In the genomic region with DNA sequence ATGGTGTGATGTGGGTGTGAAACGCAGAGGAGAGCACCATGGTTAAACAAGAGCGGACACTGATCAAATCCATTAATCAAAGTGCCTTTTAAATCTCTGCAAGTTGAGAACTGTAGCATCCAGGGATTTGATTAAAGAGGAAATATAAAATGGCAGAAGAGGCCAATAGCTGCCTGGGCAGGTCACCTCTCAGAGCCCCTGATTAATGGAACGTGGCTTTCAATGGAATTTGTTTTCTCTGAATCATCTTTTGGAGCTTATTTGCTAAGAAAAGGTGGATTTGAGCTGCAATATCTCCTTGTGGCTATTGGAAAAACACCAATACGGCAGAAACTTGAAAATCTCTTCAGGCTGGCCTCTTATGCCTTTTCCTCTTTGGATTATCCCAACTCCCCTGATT, we compare ENCODE assay signal across 27 cellular contexts.
DNase-seq lines count a peak whose midpoint lies in the region; ATAC-seq, FAIRE-seq and TF ChIP-seq lines count a peak whose summit lies in the region.
"Had no signal": no experiment of that assay in that cellular context is flagged by ENCODE, and none has a peak within 500 bp of the region (broad histone marks: within the 10 kb centered on the region; RNA-seq: fewer than 3 reads in every experiment).

No MANE protein-coding gene starts in this region.

- no peak overlapping the region for H3K27ac ChIP-seq in astrocyte (ENCODE audit: low read depth, low read length)
- H3K27ac ChIP-seq: BLaER1 had no signal

- peaks cover under 1% of the 10 kb centered on the region for H3K4me1 ChIP-seq in astrocyte (ENCODE audit: insufficient read depth, low read length)
- H3K4me1 ChIP-seq: BE2C, BLaER1 had no signal

- H3K4me1 Mint-ChIP-seq in astrocyte (ENCODE audit: low read depth, unreplicated experiment): peaks cover 5% of the 10 kb centered on the region
- H3K4me1 Mint-ChIP-seq: CD14-positive monocyte; CD4-positive, alpha-beta memory T cell; CD8-positive, alpha-beta memory T cell had no signal

- H3K27me3 Mint-ChIP-seq in astrocyte (ENCODE audit: low read depth, unreplicated experiment): no peaks in the 10 kb centered on the region
- H3K27me3 Mint-ChIP-seq: CD4-positive, alpha-beta memory T cell; CD4-positive, CD25-positive, alpha-beta regulatory T cell; CD8-positive, alpha-beta memory T cell had no signal

- no peak overlapping the region for H3K27ac Mint-ChIP-seq in astrocyte (ENCODE audit: unreplicated experiment)
- H3K27ac Mint-ChIP-seq: CD4-positive, alpha-beta memory T cell had no signal

- no peak overlapping the region for H2AFZ ChIP-seq in astrocyte (ENCODE audit: low read depth, low read length)

- H3K9me3 ChIP-seq in astrocyte (ENCODE audit: insufficient read depth, low read depth, low read length): no peaks in the 10 kb centered on the region
- H3K9me3 ChIP-seq: BE2C, BLaER1 had no signal

- no peaks in the 10 kb centered on the region for H3K27me3 ChIP-seq in astrocyte (ENCODE audit: insufficient read depth, low read length)
- H3K27me3 ChIP-seq: BE2C, BLaER1 had no signal

- DNase-seq in astrocyte (ENCODE audit: low read depth) (peak; percentile 56), fibroblast of mammary gland (ENCODE audit: low read depth) (peak; percentile 18), renal cortical epithelial cell (ENCODE audit: low read depth) (peak; percentile 27), NCI-H524 treated with DMSO at 0.1 percent for 48 hours (lab: John Stamatoyannopoulos, UW) (no peak)
- DNase-seq: 8988T; ACHN; BE2C; C1 segment of cervical spinal cord; CD4-positive, alpha-beta memory T cell; CD4-positive, CD25-positive, alpha-beta regulatory T cell; CD8-positive, alpha-beta memory T cell; COR-L47; DMS 273 treated with DMSO at 0.1 percent for 48 hours; DMS153; DMS53; DMS79; DND-41; EL; GDM1 had no signal

- H3K79me2 ChIP-seq in astrocyte (ENCODE audit: insufficient read depth, low read length): no peaks in the 10 kb centered on the region

- no peaks in the 10 kb centered on the region for H3K36me3 ChIP-seq in astrocyte (ENCODE audit: insufficient read depth, low read length)
- H3K36me3 ChIP-seq: BE2C, BLaER1 had no signal

- H3K4me3 Mint-ChIP-seq in astrocyte (ENCODE audit: unreplicated experiment): no peak overlapping the region
- H3K4me3 Mint-ChIP-seq: CD4-positive, alpha-beta memory T cell; CD4-positive, CD25-positive, alpha-beta regulatory T cell; CD8-positive, alpha-beta memory T cell had no signal

- ATAC-seq in GM19455 (IDR thresholded peaks at IDR 0.05; ENCODE audit: unreplicated experiment) (no peak), HG02642 (IDR thresholded peaks at IDR 0.05; ENCODE audit: poor library complexity, unreplicated experiment) (no peak)
- ATAC-seq: GM12878 had no signal

- H3K4me2 ChIP-seq in astrocyte (ENCODE audit: low read length): no peak overlapping the region
- H3K4me2 ChIP-seq: BLaER1 had no signal

- peaks cover 23% of the 10 kb centered on the region for H3K36me3 Mint-ChIP-seq in astrocyte (ENCODE audit: low read depth, unreplicated experiment)

- TF ChIP-seq CTCF in astrocyte (IDR thresholded peaks at IDR 0.05; ENCODE audit: insufficient read depth, low read depth, low read length): no peak
- TF ChIP-seq CTCF in fibroblast of mammary gland (conservative IDR thresholded peaks at IDR 0.05; ENCODE audit: control insufficient read depth, insufficient read depth, low read depth, low read length): no peak

- FAIRE-seq in astrocyte (lab: Jason Lieb, UNC): no peak
- FAIRE-seq: A204.1, GM12878, GM12892, GM18507 had no signal

- no peaks in the 10 kb centered on the region for H4K20me1 ChIP-seq in astrocyte (ENCODE audit: insufficient read depth, low read length)
- H4K20me1 ChIP-seq: BLaER1 had no signal

- H3K4me3 ChIP-seq in astrocyte (ENCODE audit: insufficient read depth, low read depth, low read length) (no peak overlapping the region), fibroblast of mammary gland (ENCODE audit: control insufficient read depth, low read depth, low read length) (no peak overlapping the region)
- H3K4me3 ChIP-seq: BLaER1, GM12878 had no signal

- H3K9me3 Mint-ChIP-seq in astrocyte (ENCODE audit: unreplicated experiment): no peaks in the 10 kb centered on the region
- H3K9me3 Mint-ChIP-seq: CD8-positive, alpha-beta memory T cell had no signal

- no peak overlapping the region for H3K9ac ChIP-seq in astrocyte (ENCODE audit: low read length)
- H3K9ac ChIP-seq: BLaER1 had no signal
